Comparison of ENCODE assay signal across 1 cellular context in the genomic region with DNA sequence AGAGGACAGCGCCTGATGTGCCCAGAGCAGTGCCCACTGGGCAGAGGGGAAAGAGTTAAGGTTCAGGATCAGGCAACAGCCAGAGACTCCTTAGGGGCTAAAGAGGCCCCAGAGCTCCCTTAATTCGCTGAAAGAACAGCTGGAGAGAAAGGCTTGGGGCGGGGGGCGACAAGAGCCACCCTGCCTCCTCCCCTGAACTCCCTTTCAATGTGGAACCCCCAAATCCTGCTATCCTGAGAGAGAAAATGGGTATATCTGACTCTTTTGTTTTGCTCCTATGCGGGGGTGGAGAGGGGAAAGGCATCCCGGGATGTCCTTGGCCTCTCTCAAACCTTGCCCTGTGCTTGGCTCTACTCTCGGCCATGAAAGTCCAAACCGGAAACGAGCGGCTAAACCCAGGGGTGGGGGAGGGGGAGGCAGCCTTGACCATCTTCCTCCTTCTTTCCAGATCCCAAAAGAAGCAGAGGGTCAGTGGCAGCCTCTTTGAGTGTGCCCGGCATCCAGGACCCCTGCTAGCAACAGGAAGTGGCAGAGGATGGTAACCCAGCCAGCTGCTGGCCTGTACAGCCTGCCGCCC.
TF ChIP-seq lines count a peak whose summit lies in the region.

No MANE protein-coding gene starts in this region.

TF ChIP-seq in neural cell, 6 proteins besides CTCF, POLR2A, EP300 and RAD21:
- TF ChIP-seq SMC3 (conservative IDR thresholded peaks at IDR 0.05; ENCODE audit: poor library complexity) (no peak), EZH2 (IDR thresholded peaks at IDR 0.05; ENCODE audit: borderline replicate concordance, insufficient read depth, low read length, poor library complexity, severe bottlenecking) (no peak), POLR2AphosphoS5 (IDR thresholded peaks at IDR 0.05) (no peak), TAF1 (IDR thresholded peaks at IDR 0.05; ENCODE audit: low read depth) (no peak), MXI1 (conservative IDR thresholded peaks at IDR 0.05; ENCODE audit: poor library complexity, severe bottlenecking) (no peak)
- TF ChIP-seq, protein P1, sequence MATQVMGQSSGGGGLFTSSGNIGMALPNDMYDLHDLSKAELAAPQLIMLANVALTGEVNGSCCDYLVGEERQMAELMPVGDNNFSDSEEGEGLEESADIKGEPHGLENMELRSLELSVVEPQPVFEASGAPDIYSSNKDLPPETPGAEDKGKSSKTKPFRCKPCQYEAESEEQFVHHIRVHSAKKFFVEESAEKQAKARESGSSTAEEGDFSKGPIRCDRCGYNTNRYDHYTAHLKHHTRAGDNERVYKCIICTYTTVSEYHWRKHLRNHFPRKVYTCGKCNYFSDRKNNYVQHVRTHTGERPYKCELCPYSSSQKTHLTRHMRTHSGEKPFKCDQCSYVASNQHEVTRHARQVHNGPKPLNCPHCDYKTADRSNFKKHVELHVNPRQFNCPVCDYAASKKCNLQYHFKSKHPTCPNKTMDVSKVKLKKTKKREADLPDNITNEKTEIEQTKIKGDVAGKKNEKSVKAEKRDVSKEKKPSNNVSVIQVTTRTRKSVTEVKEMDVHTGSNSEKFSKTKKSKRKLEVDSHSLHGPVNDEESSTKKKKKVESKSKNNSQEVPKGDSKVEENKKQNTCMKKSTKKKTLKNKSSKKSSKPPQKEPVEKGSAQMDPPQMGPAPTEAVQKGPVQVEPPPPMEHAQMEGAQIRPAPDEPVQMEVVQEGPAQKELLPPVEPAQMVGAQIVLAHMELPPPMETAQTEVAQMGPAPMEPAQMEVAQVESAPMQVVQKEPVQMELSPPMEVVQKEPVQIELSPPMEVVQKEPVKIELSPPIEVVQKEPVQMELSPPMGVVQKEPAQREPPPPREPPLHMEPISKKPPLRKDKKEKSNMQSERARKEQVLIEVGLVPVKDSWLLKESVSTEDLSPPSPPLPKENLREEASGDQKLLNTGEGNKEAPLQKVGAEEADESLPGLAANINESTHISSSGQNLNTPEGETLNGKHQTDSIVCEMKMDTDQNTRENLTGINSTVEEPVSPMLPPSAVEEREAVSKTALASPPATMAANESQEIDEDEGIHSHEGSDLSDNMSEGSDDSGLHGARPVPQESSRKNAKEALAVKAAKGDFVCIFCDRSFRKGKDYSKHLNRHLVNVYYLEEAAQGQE (IDR thresholded peaks at IDR 0.05; ENCODE audit: borderline replicate concordance), result no peak
